Comparison of ENCODE assay signal across 12 cellular contexts in genomic region chr20:41032243-41032642, GRCh38. TPM values are rescaled to one million over a fixed set of nuclear protein-coding genes. Genes with fewer than 3 reads are reported as not detected.
DNase-seq lines count a peak whose midpoint lies in the region; ATAC-seq, FAIRE-seq and TF ChIP-seq lines count a peak whose summit lies in the region.
"Had no signal": no experiment of that assay in that cellular context is flagged by ENCODE, and none has a peak within 500 bp of the region (broad histone marks: within the 10 kb centered on the region; RNA-seq: fewer than 3 reads in every experiment).

No MANE protein-coding gene starts in this region.

- no peak for DNase-seq in CD4-positive, CD25-positive, alpha-beta regulatory T cell
- DNase-seq in K562 (ENCODE audit: extremely low read depth in 1 of 4, low spot score in 3 of 4) (peak in 1 of 4 experiments; percentile 29), H4 (ENCODE audit: low spot score) (no peak), KG1 (lab: John Stamatoyannopoulos, UW) (no peak)
- no peak for DNase-seq in naive thymus-derived CD8-positive, alpha-beta T cell
- DNase-seq: activated B cell treated with CpG ODN at 0.5 μM for 24 hours; foreskin keratinocyte; stimulated activated CD8-positive, alpha-beta memory T cell treated with anti-CD3 and anti-CD28 coated beads, Interleukin-4, amount 100 ng/mL, for 48 hours had no signal

- no peak overlapping the region for H3K27ac ChIP-seq in CD4-positive, CD25-positive, alpha-beta regulatory T cell (ENCODE audit: insufficient read depth, low read length, poor library complexity, severe bottlenecking)
- no peak overlapping the region for H3K27ac ChIP-seq in KMS-11
- peak overlapping the region; percentile 7; the same call in 2 of the 3 replicates for H3K27ac ChIP-seq in K562 (ENCODE audit: extremely low read depth, low read depth, low read length)
- H3K27ac ChIP-seq: foreskin keratinocyte had no signal

- no peaks in the 10 kb centered on the region for H3K27me3 ChIP-seq in CD4-positive, CD25-positive, alpha-beta regulatory T cell (ENCODE audit: control insufficient read depth, insufficient read depth, low read length)
- no peaks in the 10 kb centered on the region for H3K27me3 ChIP-seq in KMS-11 (ENCODE audit: insufficient read depth, low read depth)
- no peaks in the 10 kb centered on the region for H3K27me3 ChIP-seq in K562 (ENCODE audit: control insufficient read depth in 2 of 2, insufficient read depth in 2 of 2, low read length in 2 of 2)
- H3K27me3 ChIP-seq: foreskin keratinocyte had no signal

- TF ChIP-seq EP300 in K562 (IDR thresholded peaks at IDR 0.05; ENCODE audit: low read length), result no peak

- H4K20me1 ChIP-seq in KMS-11 (ENCODE audit: insufficient read depth) (peaks cover 37% of the 10 kb centered on the region), K562 (replicated peaks; ENCODE audit: control insufficient read depth, insufficient read depth, low read length) (peaks cover 25% of the 10 kb centered on the region)

- CTCF ChIA-PET in K562 (lab: Yijun Ruan, JAX; ENCODE audit: low intra/inter-chr PET ratio), result no interaction called here

- H3K4me3 ChIP-seq in CD4-positive, CD25-positive, alpha-beta regulatory T cell (ENCODE audit: low read depth, low read length), result peak overlapping the region; percentile 94
- no peak overlapping the region for H3K4me3 ChIP-seq in KMS-11 (IDR thresholded peaks at IDR 0.05; ENCODE audit: insufficient read depth, low read depth, low read length)
- peak overlapping the region; percentile 14; the same call in 1 of the 2 replicates for H3K4me3 ChIP-seq in K562
- H3K4me3 ChIP-seq: lung had no signal

- intact Hi-C loops in K562 (cut with micrococcal nuclease), result loop anchor here (2.0 to 5.0 kb wide), 2 partner anchors 15 to 40 kb away; no protein-coding TSS in a partner anchor

- H3K27me3 Mint-ChIP-seq in CD4-positive, CD25-positive, alpha-beta regulatory T cell, result no peaks in the 10 kb centered on the region
- no peaks in the 10 kb centered on the region for H3K27me3 Mint-ChIP-seq in naive thymus-derived CD8-positive, alpha-beta T cell
- H3K27me3 Mint-ChIP-seq: activated B cell treated with CpG ODN at 0.5 μM for 24 hours had no signal

- no peaks in the 10 kb centered on the region for H3K9me3 Mint-ChIP-seq in CD4-positive, CD25-positive, alpha-beta regulatory T cell
- no peaks in the 10 kb centered on the region for H3K9me3 Mint-ChIP-seq in naive thymus-derived CD8-positive, alpha-beta T cell
- H3K9me3 Mint-ChIP-seq: activated B cell treated with CpG ODN at 0.5 μM for 24 hours had no signal

- peak; percentile 37 for FAIRE-seq in K562 (lab: Jason Lieb, UNC)

- no peak for TF ChIP-seq POLR2A in K562 (conservative IDR thresholded peaks at IDR 0.05)

- peaks cover 24% of the 10 kb centered on the region for H3K36me3 Mint-ChIP-seq in CD4-positive, CD25-positive, alpha-beta regulatory T cell
- peaks cover 0 to 45% (median 10%) of the 10 kb centered on the region in 3 donors for H3K36me3 Mint-ChIP-seq in naive thymus-derived CD8-positive, alpha-beta T cell

- WGBS in K562 (ENCODE audit: insufficient coverage, low coverage, missing lambda C conversion rate), result 25% methylated on average over 4 of the region's 4 CpGs

- peak overlapping the region; percentile 84 for H3K4me2 ChIP-seq in KMS-11
- H3K4me2 ChIP-seq in K562 (ENCODE audit: insufficient read depth, low read length), result peak overlapping the region; percentile 71

- no peaks in the 10 kb centered on the region for H3K36me3 ChIP-seq in CD4-positive, CD25-positive, alpha-beta regulatory T cell (ENCODE audit: control insufficient read depth, insufficient read depth, low read length)
- no peaks in the 10 kb centered on the region for H3K36me3 ChIP-seq in KMS-11 (ENCODE audit: insufficient read depth)
- H3K36me3 ChIP-seq in K562 (ENCODE audit: control insufficient read depth, insufficient read depth, low read length), result peaks cover 48% of the 10 kb centered on the region

- no peak overlapping the region for H3K9ac ChIP-seq in KMS-11
- peak overlapping the region in 1 of 2 experiments; percentile 92; a peak in 1 of 4 replicates for H3K9ac ChIP-seq in K562 (ENCODE audit: insufficient read depth in 1 of 2, low read depth in 2 of 2, low read length in 2 of 2)

- TF ChIP-seq CTCF in KMS-11 (conservative IDR thresholded peaks at IDR 0.05; ENCODE audit: low read depth, low read length), result no peak
- no peak for TF ChIP-seq CTCF in K562 (IDR thresholded peaks at IDR 0.05 in 2 of 3, conservative IDR thresholded peaks at IDR 0.05 in 1 of 3; ENCODE audit: insufficient read depth in 2 of 3, low read depth in 1 of 3, low read length in 3 of 3)

- H2AFZ ChIP-seq in KMS-11 (ENCODE audit: low read depth) (no peak overlapping the region), K562 (ENCODE audit: low read depth, low read length) (no peak overlapping the region)

- POLR2A ChIA-PET in K562 (lab: Yijun Ruan, JAX), result interaction anchor here (0.7 to 8.3 kb wide), 8 partner anchors 8 to 42 kb away, joined by 3 to 125 read pairs (median 4); no protein-coding TSS in a partner anchor
- POLR2A ChIA-PET in naive thymus-derived CD8-positive, alpha-beta T cell (lab: Charles Lee), result interaction anchor here (3.0 kb wide), 1 partner anchor 15 kb away, joined by 22 read pairs; no protein-coding TSS in a partner anchor

- TF ChIP-seq RAD21 in K562 (CRISPR knock-in tag; conservative IDR thresholded peaks at IDR 0.05 in 1 of 2, IDR thresholded peaks at IDR 0.05 in 1 of 2), result no peak

- H3K9me3 ChIP-seq in CD4-positive, CD25-positive, alpha-beta regulatory T cell (ENCODE audit: control insufficient read depth in 2 of 2, low read length in 2 of 2), result no peaks in the 10 kb centered on the region
- H3K9me3 ChIP-seq in K562 (replicated peaks; ENCODE audit: control insufficient read depth, insufficient read depth, low read depth, low read length), result no peaks in the 10 kb centered on the region

- peaks cover 54% of the 10 kb centered on the region for H3K4me1 ChIP-seq in CD4-positive, CD25-positive, alpha-beta regulatory T cell (ENCODE audit: control insufficient read depth, insufficient read depth, low read length, poor library complexity, severe bottlenecking)
- H3K4me1 ChIP-seq in KMS-11 (ENCODE audit: low read depth, poor library complexity, severe bottlenecking) (peaks cover 74% of the 10 kb centered on the region), K562 (replicated peaks in 1 of 2; ENCODE audit: control insufficient read depth in 2 of 2, insufficient read depth in 2 of 2, low read length in 2 of 2) (peaks cover 24 to 47% of the 10 kb centered on the region in 2 experiments)

- in situ Hi-C loops in K562 (cut with MboI), result no loop called here

- H3K4me3 Mint-ChIP-seq in CD4-positive, CD25-positive, alpha-beta regulatory T cell, result peak overlapping the region; percentile 82 to 96 (median 95)
- peak overlapping the region in 9 of 10 donors; percentile 89 to 97 (median 94) for H3K4me3 Mint-ChIP-seq in naive thymus-derived CD8-positive, alpha-beta T cell

- H3K79me2 ChIP-seq in KMS-11 (ENCODE audit: insufficient read depth, low read depth), result peaks cover 86% of the 10 kb centered on the region
- peaks cover 92% of the 10 kb centered on the region for H3K79me2 ChIP-seq in K562 (ENCODE audit: control insufficient read depth, insufficient read depth, low read length)

- no TSS peak for BruUV-seq in K562 (replicated peaks; lab: Mats Ljungman, UMichigan)

- no peak for ATAC-seq in CD4-positive, CD25-positive, alpha-beta regulatory T cell (ENCODE audit: low read depth in 2 of 2)
- no peak for ATAC-seq in K562
- no peak for ATAC-seq in naive thymus-derived CD8-positive, alpha-beta T cell
- no peak for ATAC-seq in GM21360 (IDR thresholded peaks at IDR 0.05; ENCODE audit: unreplicated experiment)
- ATAC-seq in HG02798 (IDR thresholded peaks at IDR 0.05; ENCODE audit: poor library complexity, unreplicated experiment), result no peak
- ATAC-seq: foreskin keratinocyte had no signal

- no peaks in the 10 kb centered on the region for H3K9me1 ChIP-seq in K562 (ENCODE audit: control insufficient read depth, insufficient read depth, low read length)

- H3K27ac Mint-ChIP-seq in CD4-positive, CD25-positive, alpha-beta regulatory T cell, result no peak overlapping the region
- H3K27ac Mint-ChIP-seq in naive thymus-derived CD8-positive, alpha-beta T cell, result no peak overlapping the region
- H3K27ac Mint-ChIP-seq: activated B cell treated with CpG ODN at 0.5 μM for 24 hours had no signal

- peaks cover 47 to 87% (median 72%) of the 10 kb centered on the region in 4 donors for H3K4me1 Mint-ChIP-seq in CD4-positive, CD25-positive, alpha-beta regulatory T cell
- peaks cover 44 to 89% (median 81%) of the 10 kb centered on the region in 4 donors for H3K4me1 Mint-ChIP-seq in naive thymus-derived CD8-positive, alpha-beta T cell

TF ChIP-seq in K562, 482 proteins besides CTCF, POLR2A, EP300 and RAD21 (continues in another document):
- TF ChIP-seq POLR2AphosphoS5 (IDR thresholded peaks at IDR 0.05; ENCODE audit: control insufficient read depth, insufficient read depth, low read depth, low read length) (no peak), CHD2 (IDR thresholded peaks at IDR 0.05; ENCODE audit: low read depth, low read length) (no peak), SMARCA4 (IDR thresholded peaks at IDR 0.05) (peak; percentile 31; the same call in 1 of the 2 replicates), MAFG (tag; conservative IDR thresholded peaks at IDR 0.05) (peak; percentile 33)

RNA-seq across cellular contexts. Expression of gene TOP1, which starts 3.6 kb away (rescaled TPM):
- 50.0 TPM for total RNA-seq in CD4-positive, CD25-positive, alpha-beta regulatory T cell
- polyA plus RNA-seq in CD4-positive, CD25-positive, alpha-beta regulatory T cell, result 10 to 100 TPM in 1 of 4 donors, 1 to 10 TPM in 3; 9.2 to 11.4 (median 9.6) TPM
- total RNA-seq in K562 (2011; cell fraction: chromatin; rRNA removed; ENCODE audit: low replicate concordance), result 9.4 and 30.0 TPM in 2 replicates
- 7.2 and 9.3 TPM in 2 replicates for total RNA-seq in K562 (2011; cell fraction: nucleolus; rRNA removed)
- 10.3 and 14.0 TPM in 2 replicates for total RNA-seq in K562 (2011; cell fraction: nucleoplasm; rRNA removed)
- total RNA-seq in K562 (2014; rRNA removed) (26.0 and 26.7 TPM in 2 replicates), K562 (2014; rRNA removed; fragmentation: Illumina TruSeq; extraction: Trizol) (44.6 and 46.7 TPM in 2 replicates), K562 (2015; rRNA removed; fragmentation: Illumina TruSeq; extraction: Trizol) (38.6 and 39.6 TPM in 2 replicates), K562 (2021) (86.0 and 95.6 TPM in 2 replicates)
- polyA plus RNA-seq in K562 (2011; rRNA removed) (17.3 and 26.4 TPM in 2 replicates), K562 (2014; fragmentation: Illumina TruSeq; extraction: Trizol) (101 and 127 TPM in 2 replicates), K562 (2014; fragmentation: Nextera tagmentation; extraction: Ambion mirVana) (10 to 100 TPM; 29.2 to 38.2 TPM), K562 (2014; rRNA removed) (40.9 and 50.4 TPM in 2 replicates)
- polyA plus RNA-seq in K562 (2011; cell fraction: cytosol; rRNA removed), result 6.0 and 13.1 TPM in 2 replicates
- 16.4 and 19.7 TPM in 2 replicates for polyA plus RNA-seq in K562 (2011; cell fraction: nucleus; rRNA removed)
- polyA plus RNA-seq in K562 (2012), result 68.8 and 90.2 TPM in 2 replicates
- 30.9 and 35.0 TPM in 2 replicates for polyA minus RNA-seq in K562 (2011; rRNA and poly(A)+ RNA removed)
- 43.7 and 44.8 TPM in 2 replicates for polyA minus RNA-seq in K562 (2011; cell fraction: cytosol; rRNA and poly(A)+ RNA removed)
- 9.3 and 13.1 TPM in 2 replicates for polyA minus RNA-seq in K562 (2011; cell fraction: nucleus; rRNA and poly(A)+ RNA removed)
- 10 to 100 TPM; 45.0 to 48.3 TPM for total RNA-seq in naive thymus-derived CD8-positive, alpha-beta T cell
- polyA plus RNA-seq in naive thymus-derived CD8-positive, alpha-beta T cell, result 10 to 100 TPM in 2 of 3 donors, 1 to 10 TPM in 1; 9.1 to 14.1 (median 10.5) TPM
- 12.7 and 14.3 TPM in 2 replicates for total RNA-seq in H4 (2014; rRNA removed; shearing (Covaris generic))
